In the genomic region with DNA sequence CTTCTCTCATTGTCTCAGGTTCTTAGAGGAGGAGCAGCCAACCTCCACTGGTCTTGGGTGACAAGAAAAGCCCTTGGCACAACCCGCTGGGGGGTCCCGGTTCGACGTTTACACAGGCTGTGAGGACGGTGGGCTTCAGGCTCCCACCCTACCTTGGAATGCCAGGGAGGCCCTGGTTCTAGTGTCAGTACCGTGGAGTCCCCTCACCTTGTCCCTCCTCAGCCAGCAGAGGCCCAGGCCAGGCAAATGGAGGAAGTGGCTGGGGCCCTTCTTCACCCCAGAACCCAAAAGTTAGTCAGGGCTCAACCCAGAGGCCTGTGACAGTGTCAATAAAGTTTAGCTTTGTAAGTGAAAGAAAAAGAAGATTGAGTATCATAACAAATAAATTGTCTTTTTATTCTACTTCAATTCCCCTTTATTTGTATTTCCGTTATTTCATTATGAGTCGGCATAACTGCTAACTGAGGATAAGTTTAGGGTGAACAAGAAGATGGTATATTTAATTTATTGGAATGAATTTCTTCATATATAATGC, we compare ENCODE assay signal across 16 cellular contexts.
DNase-seq lines count a peak whose midpoint lies in the region; ATAC-seq and TF ChIP-seq lines count a peak whose summit lies in the region.
"Had no signal": no experiment of that assay in that cellular context is flagged by ENCODE, and none has a peak within 500 bp of the region (broad histone marks: within the 10 kb centered on the region; RNA-seq: fewer than 3 reads in every experiment).

No MANE protein-coding gene starts in this region.

- H3K4ac ChIP-seq in trophoblast cell (ENCODE audit: low read depth, low read length): no peak overlapping the region

- TF ChIP-seq POLR2A in upper lobe of left lung (IDR thresholded peaks at IDR 0.05): no peak

- no peaks in the 10 kb centered on the region for H3K9me3 Mint-ChIP-seq in activated CD4-positive, alpha-beta T cell treated with anti-CD3 and anti-CD28 coated beads, Interleukin-2, amount 10 ng/mL, durations not matched to agents 24 days and 14 days
- H3K9me3 Mint-ChIP-seq: GM23338, H9 had no signal

- no peak for ATAC-seq in upper lobe of left lung (ENCODE audit: low FRiP score in 2 of 2)
- ATAC-seq: GM23338, HCT116 had no signal

- H4K91ac ChIP-seq in trophoblast cell (ENCODE audit: low read depth, low read length): no peak overlapping the region

- H3K9ac ChIP-seq in trophoblast cell (ENCODE audit: low read length): no peak overlapping the region

- H4K12ac ChIP-seq in trophoblast cell (ENCODE audit: low read depth, low read length): peak overlapping the region; percentile 54

- no peaks in the 10 kb centered on the region for H3K36me3 Mint-ChIP-seq in activated CD4-positive, alpha-beta T cell treated with anti-CD3 and anti-CD28 coated beads, Interleukin-2, amount 10 ng/mL, durations not matched to agents 24 days and 14 days (ENCODE audit: low read depth)
- H3K36me3 Mint-ChIP-seq: CD4-positive, alpha-beta memory T cell had no signal

- peak; percentile 6 for DNase-seq in UCSD-AML1 (lab: John Stamatoyannopoulos, UW; ENCODE audit: unreplicated experiment)
- no peak for DNase-seq in trophoblast cell
- no peak for DNase-seq in upper lobe of left lung
- DNase-seq in RKO (ENCODE audit: low spot score): no peak
- no peak for DNase-seq in stimulated activated CD4-positive, alpha-beta T cell treated with anti-CD3 and anti-CD28 coated beads, Interleukin-2, amount 100 ng/mL, for 24 hours
- DNase-seq in activated CD4-positive, alpha-beta T cell treated with anti-CD3 and anti-CD28 coated beads, Interleukin-2, amount 10 ng/mL, durations not matched to agents 24 days and 14 days: no peak
- DNase-seq: C1 segment of cervical spinal cord; Calu3; CD4-positive, alpha-beta memory T cell; COR-L47; DMS53; DMS79 treated with DMSO at 0.1 percent for 48 hours; GF-D8; H9 had no signal

- H3K79me2 ChIP-seq in trophoblast cell (ENCODE audit: control insufficient read depth, insufficient read depth, low read length, poor library complexity): no peaks in the 10 kb centered on the region

- no peaks in the 10 kb centered on the region for H3K79me1 ChIP-seq in trophoblast cell (ENCODE audit: low read length)

- H3K36me3 ChIP-seq in trophoblast cell (ENCODE audit: control insufficient read depth in 1 of 2, insufficient read depth in 2 of 2, low read length in 2 of 2) (no peaks in the 10 kb centered on the region), upper lobe of left lung (no peaks in the 10 kb centered on the region)

- no peak overlapping the region for H2AK5ac ChIP-seq in trophoblast cell (ENCODE audit: low read length)

- no peaks in the 10 kb centered on the region for H3K9me3 ChIP-seq in trophoblast cell (ENCODE audit: insufficient read depth, low read depth, low read length)
- no peaks in the 10 kb centered on the region for H3K9me3 ChIP-seq in upper lobe of left lung

- no peak overlapping the region for H3K23ac ChIP-seq in trophoblast cell (ENCODE audit: low read length)

- H2BK120ac ChIP-seq in trophoblast cell (ENCODE audit: insufficient read depth, low read length, poor library complexity): no peak overlapping the region

- H2BK12ac ChIP-seq in trophoblast cell (ENCODE audit: low read length): no peak overlapping the region

- peak overlapping the region; percentile 66 for H3K14ac ChIP-seq in trophoblast cell (ENCODE audit: low read length)

- H3K4me1 Mint-ChIP-seq in activated CD4-positive, alpha-beta T cell treated with anti-CD3 and anti-CD28 coated beads, Interleukin-2, amount 10 ng/mL, durations not matched to agents 24 days and 14 days: no peaks in the 10 kb centered on the region
- H3K4me1 Mint-ChIP-seq: CD4-positive, alpha-beta memory T cell; GM23338; H9 had no signal

- WGBS in trophoblast cell (ENCODE audit: extremely low coverage, insufficient coverage, insufficient read length): no CpG with 5 or more reads among the region's 8 CpGs
- 76 to 86% methylated on average over 7 to 8 of the region's 8 CpGs for WGBS in upper lobe of left lung, 2 donors

- H3K18ac ChIP-seq in trophoblast cell (ENCODE audit: low read length): no peak overlapping the region

- no peak overlapping the region for H2AFZ ChIP-seq in trophoblast cell (ENCODE audit: insufficient read depth, low read length, poor library complexity)

- H3K4me3 Mint-ChIP-seq in activated CD4-positive, alpha-beta T cell treated with anti-CD3 and anti-CD28 coated beads, Interleukin-2, amount 10 ng/mL, durations not matched to agents 24 days and 14 days: no peak overlapping the region
- H3K4me3 Mint-ChIP-seq: CD4-positive, alpha-beta memory T cell; GM23338; H9 had no signal

- H3K27me3 ChIP-seq in trophoblast cell (ENCODE audit: insufficient read depth, low read length): no peaks in the 10 kb centered on the region
- no peaks in the 10 kb centered on the region for H3K27me3 ChIP-seq in upper lobe of left lung

- H3K4me1 ChIP-seq in trophoblast cell (ENCODE audit: control insufficient read depth in 1 of 2, insufficient read depth in 2 of 2, low read length in 2 of 2): no peaks in the 10 kb centered on the region
- H3K4me1 ChIP-seq in upper lobe of left lung: no peaks in the 10 kb centered on the region

- intact Hi-C loops in activated CD4-positive, alpha-beta T cell treated with anti-CD3 and anti-CD28 coated beads, Interleukin-2, amount 10 ng/mL, durations not matched to agents 24 days and 14 days (cut with micrococcal nuclease): no loop called here

- no peak overlapping the region for H3K27ac Mint-ChIP-seq in activated CD4-positive, alpha-beta T cell treated with anti-CD3 and anti-CD28 coated beads, Interleukin-2, amount 10 ng/mL, durations not matched to agents 24 days and 14 days
- H3K27ac Mint-ChIP-seq: CD4-positive, alpha-beta memory T cell; GM23338; H9 had no signal

- no peaks in the 10 kb centered on the region for H3K27me3 Mint-ChIP-seq in activated CD4-positive, alpha-beta T cell treated with anti-CD3 and anti-CD28 coated beads, Interleukin-2, amount 10 ng/mL, durations not matched to agents 24 days and 14 days

- H2BK5ac ChIP-seq in trophoblast cell (ENCODE audit: low read depth, low read length, poor library complexity): no peak overlapping the region

- H3K27ac ChIP-seq in trophoblast cell (ENCODE audit: low read depth, low read length) (no peak overlapping the region), upper lobe of left lung (peak overlapping the region in 3 of 4 donors; percentile 15 to 44 (median 27))

- no peak overlapping the region for H4K8ac ChIP-seq in trophoblast cell (ENCODE audit: low read depth, low read length)

- no peak for TF ChIP-seq CTCF in upper lobe of left lung (IDR thresholded peaks at IDR 0.05)

- TF ChIP-seq EP300 in upper lobe of left lung (IDR thresholded peaks at IDR 0.05): no peak

- H3K4me3 ChIP-seq in trophoblast cell (ENCODE audit: low read depth, low read length): no peak overlapping the region
- H3K4me3 ChIP-seq in upper lobe of left lung: no peak overlapping the region
- H3K4me3 ChIP-seq: GM23338 had no signal

- H3K4me2 ChIP-seq in trophoblast cell (ENCODE audit: low read length): no peak overlapping the region
- H3K4me2 ChIP-seq: GM23338 had no signal
